In genomic region chrX:12610079-12610478, GRCh38 we compare ENCODE assay signal across 13 cellular contexts.
DNase-seq lines count a peak whose midpoint lies in the region; ATAC-seq, FAIRE-seq and TF ChIP-seq lines count a peak whose summit lies in the region.
"Had no signal": no experiment of that assay in that cellular context is flagged by ENCODE, and none has a peak within 500 bp of the region (broad histone marks: within the 10 kb centered on the region; RNA-seq: fewer than 3 reads in every experiment).

No MANE protein-coding gene starts in this region.

- TF ChIP-seq CTCF in GM12878 (IDR thresholded peaks at IDR 0.05 in 2 of 3, conservative IDR thresholded peaks at IDR 0.05 in 1 of 3; ENCODE audit: control insufficient read depth in 2 of 3, extremely low read depth in 1 of 3, insufficient read depth in 1 of 3, low read depth in 3 of 3, low read length in 3 of 3) (no peak), osteoblast (IDR thresholded peaks at IDR 0.05; ENCODE audit: extremely low read depth, low read depth, low read length) (no peak)

- no peak overlapping the region for H3K9ac ChIP-seq in GM12878 (ENCODE audit: control insufficient read depth, insufficient read depth, low read length)

- H3K27ac ChIP-seq in GM12878 (ENCODE audit: control insufficient read depth, insufficient read depth) (no peak overlapping the region), osteoblast (ENCODE audit: low read depth, low read length) (no peak overlapping the region)

- no peak for TF ChIP-seq EP300 in GM12878 (IDR thresholded peaks at IDR 0.05; ENCODE audit: borderline replicate concordance in 1 of 2, control insufficient read depth in 1 of 2, low read depth in 2 of 2, low read length in 2 of 2)

- RAD21 ChIA-PET in GM12878 (lab: Charles Lee; ENCODE audit: unreplicated experiment), result no interaction called here

- BruUV-seq in GM12878 (replicated peaks; lab: Mats Ljungman, UMichigan), result no TSS peak

- WGBS in GM12878 (ENCODE audit: insufficient coverage, insufficient replicate concordance, low lambda C conversion rate, missing lambda C conversion rate), result 22% methylated on average over 2 of the region's 2 CpGs

- no peaks in the 10 kb centered on the region for H3K4me1 ChIP-seq in GM12878 (ENCODE audit: control insufficient read depth, insufficient read depth, low read length)
- no peaks in the 10 kb centered on the region for H3K4me1 ChIP-seq in osteoblast (ENCODE audit: insufficient read depth, low read length)

- DNase-seq in ELR (ENCODE audit: low read depth) (peak; percentile 86), NCI-H226 (peak; percentile 85), GM12878 (ENCODE audit: low read depth, low spot score) (no peak), osteoblast (ENCODE audit: insufficient read length, low spot score, missing footprints) (peak; percentile 62), left cardiac atrium (no peak)
- no peak for DNase-seq in activated naive CD4-positive, alpha-beta T cell (lab: John Stamatoyannopoulos, UW)
- DNase-seq: activated CD4-positive, alpha-beta T cell treated with anti-CD3 and anti-CD28 coated beads for 36 hours; DMS153; NCI-H1048; NCI-H524 treated with DMSO at 0.1 percent for 48 hours; right cardiac atrium had no signal

- H3K4me3 ChIP-seq in GM12878 (no peak overlapping the region), osteoblast (ENCODE audit: insufficient read depth, low read length) (no peak overlapping the region)

- CTCF ChIA-PET in GM12878 (lab: Yijun Ruan, JAX), result no interaction called here

- POLR2A ChIA-PET in GM12878 (lab: Charles Lee), result interaction anchor here (0.5 kb wide), 1 partner anchor 146 kb away, joined by 4 read pairs; no protein-coding TSS in a partner anchor

- no peaks in the 10 kb centered on the region for H3K79me2 ChIP-seq in GM12878 (ENCODE audit: control insufficient read depth, insufficient read depth, low read length)
- H3K79me2 ChIP-seq in osteoblast (ENCODE audit: insufficient read depth, low read length), result no peaks in the 10 kb centered on the region

- ATAC-seq in GM12878 (peak; percentile 27), left cardiac atrium (no peak), GM19324 (IDR thresholded peaks at IDR 0.05; ENCODE audit: low FRiP score, unreplicated experiment) (no peak), GM19455 (IDR thresholded peaks at IDR 0.05; ENCODE audit: unreplicated experiment) (no peak)
- ATAC-seq: activated CD4-positive, alpha-beta T cell treated with anti-CD3 and anti-CD28 coated beads for 36 hours; right cardiac atrium had no signal

- H3K27me3 ChIP-seq in GM12878 (replicated peaks in 1 of 2; ENCODE audit: control insufficient read depth in 2 of 2, insufficient read depth in 2 of 2, low read length in 1 of 2), result no peaks in the 10 kb centered on the region
- H3K27me3 ChIP-seq in osteoblast (ENCODE audit: insufficient read depth, low read length), result no peaks in the 10 kb centered on the region

- H3K4me2 ChIP-seq in GM12878 (ENCODE audit: control insufficient read depth, insufficient read depth) (no peak overlapping the region), osteoblast (ENCODE audit: insufficient read depth, low read length) (no peak overlapping the region)

- H3K9me3 ChIP-seq in GM12878 (replicated peaks; ENCODE audit: control insufficient read depth, insufficient read depth, low read length) (no peaks in the 10 kb centered on the region), osteoblast (ENCODE audit: low read depth, low read length) (no peaks in the 10 kb centered on the region)

- FAIRE-seq in GM12878 (lab: Jason Lieb, UNC), result no peak

- TF ChIP-seq POLR2A in GM12878 (IDR thresholded peaks at IDR 0.05; ENCODE audit: low read depth, low read length), result no peak

- in situ Hi-C loops in GM12878 (cut with MboI), result no loop called here

- H2AFZ ChIP-seq in GM12878 (ENCODE audit: control insufficient read depth, low read depth, low read length) (no peak overlapping the region), osteoblast (ENCODE audit: low read length) (no peak overlapping the region)

- intact Hi-C loops in GM12878 (cut with micrococcal nuclease; ENCODE audit: unreplicated experiment), result no loop called here
- intact Hi-C loops in left cardiac atrium (cut with DNase I), result no loop called here

- no peaks in the 10 kb centered on the region for H3K36me3 ChIP-seq in GM12878 (ENCODE audit: control insufficient read depth in 2 of 2, insufficient read depth in 2 of 2, low read length in 1 of 2)
- H3K36me3 ChIP-seq in osteoblast (ENCODE audit: insufficient read depth, low read length), result no peaks in the 10 kb centered on the region

- SMC1A ChIA-PET in GM12878 (lab: Charles Lee; ENCODE audit: uncharacterized antibody, unreplicated experiment), result interaction anchor here (1.3 kb wide), 1 partner anchor 24 kb away, joined by 3 read pairs; no protein-coding TSS in a partner anchor

- H4K20me1 ChIP-seq in GM12878 (ENCODE audit: control insufficient read depth, insufficient read depth) (no peaks in the 10 kb centered on the region), osteoblast (ENCODE audit: insufficient read depth, low read length) (no peaks in the 10 kb centered on the region)

- TF ChIP-seq RAD21 in GM12878 (IDR thresholded peaks at IDR 0.05; ENCODE audit: insufficient read depth, low read depth, low read length), result no peak

TF ChIP-seq in GM12878, 131 proteins besides CTCF, POLR2A, EP300 and RAD21:
- TF ChIP-seq DPF2 (IDR thresholded peaks at IDR 0.05) (no peak), E2F4 (IDR thresholded peaks at IDR 0.05; ENCODE audit: low read depth, low read length) (no peak), CHD1 (IDR thresholded peaks at IDR 0.05; ENCODE audit: low read depth, low read length) (no peak), REST (IDR thresholded peaks at IDR 0.05; ENCODE audit: low read depth, low read length) (no peak), SMAD5 (IDR thresholded peaks at IDR 0.05; ENCODE audit: low read depth) (no peak), STAT1 (conservative IDR thresholded peaks at IDR 0.05) (no peak), USF1 (IDR thresholded peaks at IDR 0.05; ENCODE audit: borderline replicate concordance, extremely low read length, insufficient read depth, low read depth, low read length) (no peak), BHLHE40 (IDR thresholded peaks at IDR 0.05; ENCODE audit: borderline replicate concordance in 1 of 2, low read depth in 2 of 2, low read length in 1 of 2) (no peak), BCL3 (IDR thresholded peaks at IDR 0.05; ENCODE audit: borderline replicate concordance, insufficient read depth, low read depth, low read length, poor library complexity, severe bottlenecking) (no peak)

Comparison
In these comparisons a context has a peak if more than half of its experiments do, and no peak if none do; other contexts are left out.
1. DNase-seq: peak in ELR (single experiment), NCI-H226 (single experiment) and osteoblast (single experiment); none in GM12878 (single experiment), left cardiac atrium (single experiment) and activated naive CD4-positive, alpha-beta T cell (0 of 4).